ENCODE assay signal across 11 cellular contexts in genomic region chr4:100736651-100737450, GRCh38.
DNase-seq lines count a peak whose midpoint lies in the region; ATAC-seq and TF ChIP-seq lines count a peak whose summit lies in the region.
"Had no signal": no experiment of that assay in that cellular context is flagged by ENCODE, and none has a peak within 500 bp of the region (broad histone marks: within the 10 kb centered on the region; RNA-seq: fewer than 3 reads in every experiment).

No MANE protein-coding gene starts in this region.

- no peak overlapping the region for H4K5ac ChIP-seq in IMR-90 (ENCODE audit: low read depth, low read length)

- dilution Hi-C loops in IMR-90 (cut with HindIII; ENCODE audit: low sequenced_read_pairs, unreplicated experiment), result no loop called here

- no peak overlapping the region for H3K27ac ChIP-seq in IMR-90 (ENCODE audit: insufficient read depth, low read length)

- H4K20me1 ChIP-seq in IMR-90 (ENCODE audit: insufficient read depth, low read length), result no peaks in the 10 kb centered on the region

- no peak overlapping the region for H3K4ac ChIP-seq in IMR-90 (ENCODE audit: low read depth, low read length)

- no peak overlapping the region for H4K8ac ChIP-seq in IMR-90 (ENCODE audit: low read depth in 2 of 2, low read length in 2 of 2)

- H3K79me1 ChIP-seq in IMR-90 (ENCODE audit: low read depth in 1 of 2, low read length in 2 of 2), result no peaks in the 10 kb centered on the region

- no peak for TF ChIP-seq POLR2A in IMR-90 (IDR thresholded peaks at IDR 0.05; ENCODE audit: low read depth, low read length)

- DNase-seq in AG08396 (ENCODE audit: low spot score) (peak; percentile 21), IMR-90 (peak; percentile 65), dermis blood vessel endothelial cell (peak; percentile 98), lung microvascular endothelial cell (ENCODE audit: low read depth in 2 of 2) (peak; percentile 58 to 98), NCI-H187 (lab: John Stamatoyannopoulos, UW) (no peak), CD1c-positive myeloid dendritic cell (ENCODE audit: extremely low spot score) (no peak)
- DNase-seq: CD4-positive, alpha-beta memory T cell; NCI-H1436 treated with DMSO at 0.1 percent for 48 hours; T-cell had no signal

- no peak overlapping the region for H3K23ac ChIP-seq in IMR-90 (ENCODE audit: low read depth, low read length)

- CTCF ChIA-PET in IMR-90 (lab: Yijun Ruan, JAX), result no interaction called here

- no peak overlapping the region for H3K9ac ChIP-seq in IMR-90 (ENCODE audit: low read depth, low read length)

- H2BK5ac ChIP-seq in IMR-90 (ENCODE audit: low read depth, low read length, poor library complexity, severe bottlenecking), result no peak overlapping the region

- no peaks in the 10 kb centered on the region for H3K36me3 ChIP-seq in IMR-90 (ENCODE audit: control insufficient read depth, insufficient read depth, low read length)

- TF ChIP-seq RAD21 in IMR-90 (IDR thresholded peaks at IDR 0.05; ENCODE audit: low read length), result no peak

- no peak overlapping the region for H3K4me2 ChIP-seq in IMR-90 (ENCODE audit: low read depth, low read length)

- H3K14ac ChIP-seq in IMR-90 (replicated peaks; ENCODE audit: low read depth, low read length), result no peak overlapping the region

- no peak overlapping the region for H2BK15ac ChIP-seq in IMR-90 (ENCODE audit: low read depth, low read length)

- BruUV-seq in IMR-90 (replicated peaks; lab: Mats Ljungman, UMichigan), result no TSS peak

- H3K27me3 ChIP-seq in IMR-90 (ENCODE audit: control insufficient read depth, insufficient read depth, low read length), result no peaks in the 10 kb centered on the region

- H2AK9ac ChIP-seq in IMR-90 (replicated peaks; ENCODE audit: low read depth, low read length, poor library complexity), result no peak overlapping the region

- POLR2A ChIA-PET in IMR-90 (lab: Charles Lee; ENCODE audit: unreplicated experiment), result no interaction called here

- H2BK20ac ChIP-seq in IMR-90 (ENCODE audit: low read depth, low read length), result no peak overlapping the region

- intact Hi-C loops in IMR-90 (cut with micrococcal nuclease), result no loop called here

- no peaks in the 10 kb centered on the region for H3K9me3 ChIP-seq in IMR-90 (ENCODE audit: control insufficient read depth, insufficient read depth, low read length)

- in situ Hi-C loops in IMR-90 (cut with MboI; ENCODE audit: low sequenced_read_pairs), result no loop called here

- H2AK5ac ChIP-seq in IMR-90 (ENCODE audit: low read depth, low read length), result no peak overlapping the region

- no CpG with 5 or more reads among the region's 2 CpGs for WGBS in IMR-90 (ENCODE audit: extremely low coverage in 2 of 2, insufficient read length in 1 of 2), 2 experiments

- H3K4me3 ChIP-seq in IMR-90 (ENCODE audit: insufficient read depth, low read depth, low read length), result no peak overlapping the region

- H3K4me1 ChIP-seq in IMR-90 (ENCODE audit: control insufficient read depth, insufficient read depth, low read length), result no peaks in the 10 kb centered on the region

- no peak overlapping the region for H2AFZ ChIP-seq in IMR-90 (replicated peaks; ENCODE audit: low read length, poor library complexity)

- no peak overlapping the region for H3K18ac ChIP-seq in IMR-90 (ENCODE audit: low read depth, low read length)

- H2BK120ac ChIP-seq in IMR-90 (ENCODE audit: low read depth, low read length), result no peak overlapping the region

- H4K91ac ChIP-seq in IMR-90 (ENCODE audit: insufficient read depth, low read depth, low read length), result no peak overlapping the region

- no peak overlapping the region; the same call in 1 of the 2 replicates for H3K56ac ChIP-seq in IMR-90 (ENCODE audit: extremely low read depth, insufficient read depth, low read length)

- no peaks in the 10 kb centered on the region for H3K9me1 ChIP-seq in IMR-90 (ENCODE audit: insufficient read depth, low read length)

- ATAC-seq in IMR-90 (ENCODE audit: low read depth) (no peak), GM19328 (IDR thresholded peaks at IDR 0.05; ENCODE audit: unreplicated experiment) (no peak), GM21528 (IDR thresholded peaks at IDR 0.05; ENCODE audit: low FRiP score, unreplicated experiment) (no peak)
- ATAC-seq: T-cell had no signal

- TF ChIP-seq CTCF in IMR-90 (conservative IDR thresholded peaks at IDR 0.05; ENCODE audit: low read depth, low read length), result no peak

TF ChIP-seq in IMR-90, 13 proteins besides CTCF, POLR2A, EP300 and RAD21:
- no peak for TF ChIP-seq MAFK (IDR thresholded peaks at IDR 0.05; ENCODE audit: low read depth, low read length)
- no peak for TF ChIP-seq CHD1 (IDR thresholded peaks at IDR 0.05; ENCODE audit: low read depth, low read length)
- TF ChIP-seq USF2 (IDR thresholded peaks at IDR 0.05; ENCODE audit: low read depth, low read length), result no peak
- TF ChIP-seq MAZ (IDR thresholded peaks at IDR 0.05; ENCODE audit: borderline replicate concordance, low read depth, low read length), result no peak
- TF ChIP-seq NFE2L2 (IDR thresholded peaks at IDR 0.05; ENCODE audit: low read depth, low read length), result no peak

Comparison
In these comparisons a context has a peak if more than half of its experiments do, and no peak if none do; other contexts are left out.
1. DNase-seq: peak in AG08396 (single experiment), IMR-90 (single experiment), dermis blood vessel endothelial cell (single experiment) and lung microvascular endothelial cell (2 of 2); none in NCI-H187 (0 of 2) and CD1c-positive myeloid dendritic cell (single experiment).